9 cellular contexts compared by ENCODE assay signal in genomic region chr12:124786065-124786964, GRCh38.
DNase-seq lines count a peak whose midpoint lies in the region; ATAC-seq and TF ChIP-seq lines count a peak whose summit lies in the region.
"Had no signal": no experiment of that assay in that cellular context is flagged by ENCODE, and none has a peak within 500 bp of the region (broad histone marks: within the 10 kb centered on the region; RNA-seq: fewer than 3 reads in every experiment).

No MANE protein-coding gene starts in this region.

- H3K36me3 Mint-ChIP-seq in activated T-cell treated with anti-CD3 and anti-CD28 coated beads, Interleukin-2, amount 50 U/mL, for 24 hours (ENCODE audit: low read depth) = peaks cover 46% of the 10 kb centered on the region

- 73% methylated on average over 29 to 30 of the region's 31 CpGs for WGBS in ectodermal cell, 2 experiments

- no peaks in the 10 kb centered on the region for H3K4me1 Mint-ChIP-seq in activated T-cell treated with anti-CD3 and anti-CD28 coated beads, Interleukin-2, amount 50 U/mL, for 24 hours (ENCODE audit: low read depth)

- H3K27ac Mint-ChIP-seq in activated T-cell treated with anti-CD3 and anti-CD28 coated beads, Interleukin-2, amount 50 U/mL, for 24 hours = no peak overlapping the region
- H3K27ac Mint-ChIP-seq: naive B cell had no signal

- H3K4me3 Mint-ChIP-seq in activated T-cell treated with anti-CD3 and anti-CD28 coated beads, Interleukin-2, amount 50 U/mL, for 24 hours = no peak overlapping the region

- H3K4me1 ChIP-seq in ectodermal cell (ENCODE audit: control insufficient read depth, insufficient read depth, low read length) = peaks cover 3% of the 10 kb centered on the region
- no peaks in the 10 kb centered on the region for H3K4me1 ChIP-seq in left lung
- no peaks in the 10 kb centered on the region for H3K4me1 ChIP-seq in upper lobe of right lung

- H3K4me3 ChIP-seq in ectodermal cell (ENCODE audit: insufficient read depth, low read depth, low read length) (peak overlapping the region; percentile 48), left lung (peak overlapping the region; percentile 19 to 26), upper lobe of right lung (peak overlapping the region; percentile 33)

- intact Hi-C loops in left lung (cut with DNase I) (no loop called here), upper lobe of right lung (cut with DNase I) (no loop called here)

- TF ChIP-seq CTCF in left lung (IDR thresholded peaks at IDR 0.05) (no peak), upper lobe of right lung (IDR thresholded peaks at IDR 0.05) (no peak)

- ATAC-seq in left lung (peak; percentile 100), upper lobe of right lung (peak; percentile 97), HG03135 (IDR thresholded peaks at IDR 0.05; ENCODE audit: unreplicated experiment) (no peak)

- no peaks in the 10 kb centered on the region for H3K9me3 Mint-ChIP-seq in activated T-cell treated with anti-CD3 and anti-CD28 coated beads, Interleukin-2, amount 50 U/mL, for 24 hours
- H3K9me3 Mint-ChIP-seq: naive B cell had no signal

- H3K27me3 Mint-ChIP-seq in activated T-cell treated with anti-CD3 and anti-CD28 coated beads, Interleukin-2, amount 50 U/mL, for 24 hours = no peaks in the 10 kb centered on the region
- H3K27me3 Mint-ChIP-seq: naive B cell had no signal

- H3K27me3 ChIP-seq in ectodermal cell (ENCODE audit: control insufficient read depth, insufficient read depth, low read length, poor library complexity, severe bottlenecking) (no peaks in the 10 kb centered on the region), left lung (no peaks in the 10 kb centered on the region), upper lobe of right lung (no peaks in the 10 kb centered on the region)

- peak; percentile 40 for DNase-seq in DMS53 (lab: John Stamatoyannopoulos, UW)
- no peak for DNase-seq in DMS53 treated with DMSO at 0.1 percent for 48 hours (lab: John Stamatoyannopoulos, UW; ENCODE audit: unreplicated experiment)
- peak in 1 of 2 donors; percentile 86 for DNase-seq in left lung
- DNase-seq in upper lobe of right lung = peak; percentile 87
- DNase-seq in activated T-cell treated with anti-CD3 and anti-CD28 coated beads, Interleukin-2, amount 50 U/mL, for 24 hours = no peak
- DNase-seq in activated CD4-positive, alpha-beta T cell treated with anti-CD3 and anti-CD28 coated beads, Interleukin-2, amount 50 U/mL, for 48 hours = no peak
- DNase-seq: naive B cell had no signal

- H3K27ac ChIP-seq in ectodermal cell (ENCODE audit: insufficient read depth, low read depth, low read length, poor library complexity, severe bottlenecking) (no peak overlapping the region), left lung (no peak overlapping the region), upper lobe of right lung (no peak overlapping the region)

- H3K9me3 ChIP-seq in ectodermal cell (ENCODE audit: control insufficient read depth, low read length) = no peaks in the 10 kb centered on the region
- H3K9me3 ChIP-seq in left lung = no peaks in the 10 kb centered on the region
- H3K9me3 ChIP-seq in upper lobe of right lung = no peaks in the 10 kb centered on the region

- H3K36me3 ChIP-seq in ectodermal cell (ENCODE audit: control insufficient read depth, insufficient read depth, low read length) (no peaks in the 10 kb centered on the region), left lung (peaks cover 0 to 28% of the 10 kb centered on the region in 2 donors), upper lobe of right lung (peaks cover 4% of the 10 kb centered on the region)

Comparison
In these comparisons a context has a peak if more than half of its experiments do, and no peak if none do; other contexts are left out.
1. DNase-seq: peak in DMS53 (single experiment) and upper lobe of right lung (single experiment); none in DMS53 treated with DMSO at 0.1 percent for 48 hours (single experiment), activated T-cell treated with anti-CD3 and anti-CD28 coated beads, Interleukin-2, amount 50 U/mL, for 24 hours (single experiment) and activated CD4-positive, alpha-beta T cell treated with anti-CD3 and anti-CD28 coated beads, Interleukin-2, amount 50 U/mL, for 48 hours (0 of 2).
2. Peak in every context shown above with its lines, with median percentiles within 50 percentile points of each other: H3K4me3 ChIP-seq.